In the genomic region with DNA sequence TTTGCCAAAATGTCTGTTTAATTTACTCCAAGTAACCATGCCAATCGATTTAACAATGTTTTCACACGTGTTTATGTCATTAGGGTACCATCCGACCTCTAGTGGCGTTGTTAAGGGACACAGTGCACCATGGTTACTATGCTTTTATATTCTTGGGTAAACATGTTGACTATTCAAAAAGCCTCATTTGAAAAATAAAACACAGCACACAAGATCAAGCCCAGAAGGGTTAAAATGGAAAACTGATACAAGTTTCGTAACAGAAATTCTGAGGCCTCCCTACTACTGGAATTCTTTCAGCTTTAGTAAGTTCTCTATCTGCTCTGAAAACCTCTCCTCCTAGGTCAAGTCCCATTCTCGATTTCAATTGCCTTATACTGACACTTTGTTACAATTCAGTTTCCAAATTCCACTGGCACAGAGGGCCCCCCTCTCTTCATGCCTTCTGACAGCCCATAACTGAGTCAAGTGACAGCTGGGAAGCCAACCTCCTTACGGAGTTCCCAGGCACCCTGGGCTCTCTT, we compare ENCODE assay signal across 8 cellular contexts. TPM values are rescaled to one million over a fixed set of nuclear protein-coding genes. Genes with fewer than 3 reads are reported as not detected.
DNase-seq lines count a peak whose midpoint lies in the region; ATAC-seq and TF ChIP-seq lines count a peak whose summit lies in the region.

No MANE protein-coding gene starts in this region.

- POLR2A ChIA-PET in activated CD4-positive, alpha-beta T cell treated with anti-CD3 and anti-CD28 coated beads, Interleukin-2, amount 10 ng/mL, durations not matched to agents 7 days and 5 days (lab: Charles Lee) = no interaction called here

- peaks cover 2% of the 10 kb centered on the region for H3K27me3 Mint-ChIP-seq in IgD-negative memory B cell
- no peaks in the 10 kb centered on the region for H3K27me3 Mint-ChIP-seq in activated CD4-positive, alpha-beta T cell treated with anti-CD3 and anti-CD28 coated beads, Interleukin-2, amount 10 ng/mL, durations not matched to agents 7 days and 5 days

- H3K27ac Mint-ChIP-seq in IgD-negative memory B cell = peak overlapping the region; percentile 89 to 99 (median 96)
- H3K27ac Mint-ChIP-seq in activated CD4-positive, alpha-beta T cell treated with anti-CD3 and anti-CD28 coated beads, Interleukin-2, amount 10 ng/mL, durations not matched to agents 7 days and 5 days = peak overlapping the region; percentile 76

- no peaks in the 10 kb centered on the region for H3K36me3 Mint-ChIP-seq in IgD-negative memory B cell
- H3K36me3 Mint-ChIP-seq in activated CD4-positive, alpha-beta T cell treated with anti-CD3 and anti-CD28 coated beads, Interleukin-2, amount 10 ng/mL, durations not matched to agents 7 days and 5 days (ENCODE audit: low read depth) = peaks cover 10% of the 10 kb centered on the region

- DNase-seq in NCI-H2107 treated with DMSO at 0.1 percent for 48 hours (lab: John Stamatoyannopoulos, UW; ENCODE audit: unreplicated experiment) (peak; percentile 18), NCI-H2107 (lab: John Stamatoyannopoulos, UW) (no peak), fibroblast of villous mesenchyme (ENCODE audit: low read depth) (peak; percentile 60), sciatic nerve (ENCODE audit: low spot score) (no peak), T1000 (lab: John Stamatoyannopoulos, UW) (no peak), NCI-H1105 treated with DMSO at 0.1 percent for 48 hours (lab: John Stamatoyannopoulos, UW) (no peak)
- DNase-seq in activated CD4-positive, alpha-beta T cell treated with anti-CD3 and anti-CD28 coated beads, Interleukin-2, amount 10 ng/mL, durations not matched to agents 7 days and 5 days = peak; percentile 64

- peaks cover 0 to 2% (median 0%) of the 10 kb centered on the region in 3 donors for H3K9me3 Mint-ChIP-seq in IgD-negative memory B cell
- no peaks in the 10 kb centered on the region for H3K9me3 Mint-ChIP-seq in activated CD4-positive, alpha-beta T cell treated with anti-CD3 and anti-CD28 coated beads, Interleukin-2, amount 10 ng/mL, durations not matched to agents 7 days and 5 days

- CTCF ChIA-PET in activated CD4-positive, alpha-beta T cell treated with anti-CD3 and anti-CD28 coated beads, Interleukin-2, amount 10 ng/mL, durations not matched to agents 7 days and 5 days (lab: Charles Lee) = interaction anchor here (1.0 to 2.3 kb wide), 9 partner anchors 9 to 29 kb away, joined by 3 to 7 read pairs (median 5); no protein-coding TSS in a partner anchor

- intact Hi-C loops in sciatic nerve (cut with DNase I) = loop anchor here (5.0 kb wide), 1 partner anchor 105 kb away; no protein-coding TSS in a partner anchor

- H3K4me3 ChIP-seq in fibroblast of villous mesenchyme (ENCODE audit: low read depth, low read length) = peak overlapping the region; percentile 95

- peaks cover 38 to 49% (median 39%) of the 10 kb centered on the region in 3 donors for H3K4me1 Mint-ChIP-seq in IgD-negative memory B cell
- peaks cover 52% of the 10 kb centered on the region for H3K4me1 Mint-ChIP-seq in activated CD4-positive, alpha-beta T cell treated with anti-CD3 and anti-CD28 coated beads, Interleukin-2, amount 10 ng/mL, durations not matched to agents 7 days and 5 days

- H3K4me3 Mint-ChIP-seq in IgD-negative memory B cell = peak overlapping the region; percentile 16 to 99 (median 95)
- H3K4me3 Mint-ChIP-seq in activated CD4-positive, alpha-beta T cell treated with anti-CD3 and anti-CD28 coated beads, Interleukin-2, amount 10 ng/mL, durations not matched to agents 7 days and 5 days = peak overlapping the region; percentile 80

- TF ChIP-seq CTCF in fibroblast of villous mesenchyme (IDR thresholded peaks at IDR 0.05; ENCODE audit: insufficient read depth, low read depth, low read length) = peak; percentile 36

- ATAC-seq in sciatic nerve = peak; percentile 13

RNA-seq across cellular contexts. Expression of a gene that starts 2.1 kb away (rescaled TPM):
- 29.2 TPM for polyA plus RNA-seq in IgD-negative memory B cell
- 10 to 100 TPM; 40.7 to 46.7 TPM for total RNA-seq in activated CD4-positive, alpha-beta T cell treated with anti-CD3 and anti-CD28 coated beads, Interleukin-2, amount 10 ng/mL, durations not matched to agents 7 days and 5 days
- 29.6 and 34.5 TPM in 2 replicates for total RNA-seq in fibroblast of villous mesenchyme
- 27.2 TPM for total RNA-seq in sciatic nerve

Comparison
In these comparisons a context has a peak if more than half of its experiments do, and no peak if none do; other contexts are left out.
1. DNase-seq: peak in NCI-H2107 treated with DMSO at 0.1 percent for 48 hours (single experiment), activated CD4-positive, alpha-beta T cell treated with anti-CD3 and anti-CD28 coated beads, Interleukin-2, amount 10 ng/mL, durations not matched to agents 7 days and 5 days (single experiment) and fibroblast of villous mesenchyme (single experiment); none in NCI-H2107 (single experiment), sciatic nerve (single experiment), T1000 (single experiment) and NCI-H1105 treated with DMSO at 0.1 percent for 48 hours (single experiment).